32 cellular contexts compared by ENCODE assay signal in the genomic region with DNA sequence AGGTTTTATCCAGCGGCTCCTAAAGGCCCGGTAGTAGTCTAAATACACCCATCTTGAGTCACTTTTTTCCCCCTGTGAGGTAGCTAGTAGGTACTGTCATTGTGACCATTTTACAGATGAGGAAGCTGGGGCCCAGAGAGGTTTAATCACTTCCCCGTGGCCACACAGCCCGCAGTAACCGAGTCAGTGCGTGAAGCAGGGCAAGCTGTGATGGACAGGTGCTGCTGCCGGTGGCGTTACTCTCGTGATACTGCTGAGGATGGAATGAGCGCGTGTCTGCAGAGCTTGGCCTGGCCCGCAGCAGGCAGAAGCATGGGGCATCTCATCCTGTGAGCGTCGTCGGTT.
"Had no signal": no experiment of that assay in that cellular context is flagged by ENCODE, and none has a peak within 500 bp of the region (broad histone marks: within the 10 kb centered on the region; RNA-seq: fewer than 3 reads in every experiment).

No MANE protein-coding gene starts in this region.

- ATAC-seq: activated CD8-positive, alpha-beta T cell treated with anti-CD3 and anti-CD28 coated beads for 36 hours; activated T-cell treated with anti-CD3 and anti-CD28 coated beads, Interleukin-2, amount 50 U/mL, for 72 hours; activated T-helper 17 cell treated with anti-CD3 and anti-CD28 coated beads, Interleukin-2, amount 50 U/mL, for 72 hours; PC-3; Right ventricle myocardium inferior; SK-N-SH treated with all-trans-retinoic acid at 6 μM for 48 hours had no signal

- H3K9ac ChIP-seq: KMS-11 had no signal

- H3K27ac ChIP-seq: brain microvascular endothelial cell, KMS-11, RWPE1, WERI-Rb-1 had no signal

- H3K4me2 ChIP-seq: KMS-11 had no signal

- DNase-seq: activated CD4-positive, alpha-beta T cell treated with anti-CD3 and anti-CD28 coated beads for 1 hour; activated CD4-positive, alpha-beta T cell treated with anti-CD3 and anti-CD28 coated beads for 48 hours; activated CD4-positive, CD25-positive, alpha-beta regulatory T cell; activated CD8-positive, alpha-beta T cell treated with anti-CD3 and anti-CD28 coated beads for 36 hours; activated effector memory CD4-positive, alpha-beta T cell treated with anti-CD3 and anti-CD28 coated beads, Interleukin-2, amount 50 U/mL, for 16 hours; activated naive CD4-positive, alpha-beta T cell; activated naive CD4-positive, alpha-beta T cell treated with anti-CD3 and anti-CD28 coated beads, Interleukin-2, amount 50 U/mL, for 16 hours; activated naive CD8-positive, alpha-beta T cell treated with anti-CD3 and anti-CD28 coated beads for 36 hours; activated T-cell treated with anti-CD3 and anti-CD28 coated beads, Interleukin-2, amount 50 U/mL, for 1 hour; activated T-cell treated with anti-CD3 and anti-CD28 coated beads, Interleukin-2, amount 50 U/mL, for 72 hours; amniotic stem cell; aorta; brain microvascular endothelial cell; central memory CD4-positive, alpha-beta T cell; MM.1S; MV-4-11; NCI-H1092; NCI-H1436 treated with DMSO at 0.1 percent for 48 hours; NCI-H1694 treated with DMSO at 0.1 percent for 48 hours; NCI-H2029; NCI-H345; NCI-H524 treated with DMSO at 0.1 percent for 48 hours; PC-3; SIG-M5; T1000; WERI-Rb-1 had no signal

- H3K27me3 ChIP-seq: brain microvascular endothelial cell had no signal

- FAIRE-seq: RCC 7860 had no signal

- H3K36me3 ChIP-seq: brain microvascular endothelial cell, WERI-Rb-1 had no signal
